Comparison of ENCODE assay signal across 7 cellular contexts in the genomic region with DNA sequence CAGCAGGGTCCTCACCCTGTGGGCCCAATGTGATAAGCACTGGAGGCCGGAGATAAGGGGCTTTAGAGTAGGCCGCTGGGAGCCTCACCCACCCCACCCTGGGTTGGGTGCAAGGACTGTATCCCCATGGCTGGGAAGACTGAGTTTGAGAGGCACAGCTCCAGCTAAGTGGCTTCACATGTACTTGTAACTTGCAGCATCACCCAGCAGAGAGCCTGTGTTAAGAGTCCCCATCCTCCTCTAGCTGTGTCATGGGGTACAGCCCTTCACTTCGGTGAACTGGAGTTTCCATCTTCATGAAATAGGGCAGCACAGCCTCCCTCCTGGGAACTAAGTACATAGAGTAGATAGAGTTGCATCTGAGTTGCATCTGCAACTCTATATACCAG. TPM values are rescaled to one million over a fixed set of nuclear protein-coding genes. Genes with fewer than 3 reads are reported as not detected.
DNase-seq lines count a peak whose midpoint lies in the region; ATAC-seq and TF ChIP-seq lines count a peak whose summit lies in the region.
"Had no signal": no experiment of that assay in that cellular context is flagged by ENCODE, and none has a peak within 500 bp of the region (broad histone marks: within the 10 kb centered on the region; RNA-seq: fewer than 3 reads in every experiment).

No MANE protein-coding gene starts in this region.

- TF ChIP-seq POLR2A in thyroid gland (IDR thresholded peaks at IDR 0.05), result no peak

- H3K4me1 ChIP-seq in heart right ventricle (peaks cover 2 to 41% (median 35%) of the 10 kb centered on the region in 9 donors), upper lobe of right lung (peaks cover 25% of the 10 kb centered on the region), thyroid gland (peaks cover 18 to 22% of the 10 kb centered on the region in 2 donors)

- peak overlapping the region in 6 of 10 donors; percentile 87 to 95 (median 92) for H3K27ac ChIP-seq in heart right ventricle
- no peak overlapping the region for H3K27ac ChIP-seq in upper lobe of right lung
- H3K27ac ChIP-seq in thyroid gland, result peak overlapping the region in 1 of 3 donors; percentile 35

- H3K36me3 ChIP-seq in heart right ventricle (peaks cover 0 to 41% (median 15%) of the 10 kb centered on the region in 9 donors), upper lobe of right lung (peaks cover 18% of the 10 kb centered on the region), thyroid gland (no peaks in the 10 kb centered on the region)

- TF ChIP-seq CTCF in heart right ventricle (IDR thresholded peaks at IDR 0.05), result no peak
- TF ChIP-seq CTCF in fibroblast of villous mesenchyme (IDR thresholded peaks at IDR 0.05; ENCODE audit: insufficient read depth, low read depth, low read length), result no peak
- no peak for TF ChIP-seq CTCF in upper lobe of right lung (IDR thresholded peaks at IDR 0.05)
- TF ChIP-seq CTCF in thyroid gland (IDR thresholded peaks at IDR 0.05), result no peak

- 49 to 60% methylated on average over 3 of the region's 3 CpGs for WGBS in heart right ventricle, 2 donors
- 71 to 87% methylated on average over 1 to 3 of the region's 3 CpGs for WGBS in thyroid gland, 2 donors

- DNase-seq in heart right ventricle (no peak), cardiac septum (ENCODE audit: low spot score) (no peak), fibroblast of villous mesenchyme (ENCODE audit: low read depth) (no peak), upper lobe of right lung (no peak), anterior cingulate cortex (lab: John Stamatoyannopoulos, UW) (no peak), thyroid gland (no peak)
- DNase-seq: DMS79 had no signal

- H3K4me3 ChIP-seq in heart right ventricle (peak overlapping the region in 9 of 10 donors; percentile 69 to 97 (median 92)), fibroblast of villous mesenchyme (ENCODE audit: low read depth, low read length) (peak overlapping the region; percentile 84), upper lobe of right lung (peak overlapping the region; percentile 90), thyroid gland (replicated peaks in 1 of 3) (no peak overlapping the region)

- no peak for ATAC-seq in heart right ventricle
- no peak for ATAC-seq in upper lobe of right lung

- H3K9me3 ChIP-seq in heart right ventricle (no peaks in the 10 kb centered on the region), upper lobe of right lung (no peaks in the 10 kb centered on the region), thyroid gland (no peaks in the 10 kb centered on the region)

- H3K27me3 ChIP-seq in heart right ventricle (peaks cover 0 to 12% (median 0%) of the 10 kb centered on the region in 7 donors), upper lobe of right lung (no peaks in the 10 kb centered on the region), thyroid gland (no peaks in the 10 kb centered on the region)

- intact Hi-C loops in heart right ventricle (cut with DNase I), result loop anchor here in 3 of 10 donors (5.0 to 10.0 kb wide), 2 partner anchors 33 to 96 kb away; no protein-coding TSS in a partner anchor
- intact Hi-C loops in cardiac septum (cut with DNase I), result loop anchor here (5.0 kb wide), 2 partner anchors 37 to 118 kb away; a partner anchor contains a TSS
- intact Hi-C loops in upper lobe of right lung (cut with DNase I), result no loop called here
- intact Hi-C loops in thyroid gland (cut with DNase I), result no loop called here

RNA-seq across cellular contexts. Expression of a gene that starts 1.3 kb away (rescaled TPM):
- total RNA-seq in heart right ventricle (100 to 1,000 TPM; 532 to 789 (median 744) TPM), cardiac septum (595 TPM), fibroblast of villous mesenchyme (222 and 230 TPM in 2 replicates), upper lobe of right lung (123 TPM), thyroid gland (100 to 1,000 TPM; 166 to 496 (median 328) TPM)
- polyA plus RNA-seq in heart right ventricle, result 100 to 1,000 TPM; 235 to 827 TPM

RNA-seq across cellular contexts. Expression of a gene that starts 1.5 kb away (rescaled TPM):
- total RNA-seq in heart right ventricle (1 to 10 TPM in 9 of 10 donors, under 1 TPM in 1; 0.72 to 4.8 (median 2.4) TPM), cardiac septum (0.94 TPM), fibroblast of villous mesenchyme (not detected in 2 replicates), upper lobe of right lung (2.8 TPM), thyroid gland (under 1 TPM in 1 of 4 donors, not detected in 3; 0.67 TPM)
- 1 to 10 TPM; 2.7 to 3.8 TPM for polyA plus RNA-seq in heart right ventricle

RNA-seq across cellular contexts. Expression of a gene that starts 6.0 kb away (rescaled TPM):
- total RNA-seq in heart right ventricle (1 to 10 TPM; 1.9 to 5.7 (median 4.1) TPM), cardiac septum (4.4 TPM), fibroblast of villous mesenchyme (20.0 and 22.9 TPM in 2 replicates), upper lobe of right lung (7.4 TPM), thyroid gland (10 to 100 TPM in 1 of 4 donors, 1 to 10 TPM in 3; 1.5 to 11.8 (median 5.4) TPM)
- 1 to 10 TPM; 3.1 to 6.9 TPM for polyA plus RNA-seq in heart right ventricle

RNA-seq across cellular contexts. Expression of a gene that starts 9.1 kb away (rescaled TPM):
- total RNA-seq in heart right ventricle (100 to 1,000 TPM in 4 of 10 donors, 10 to 100 TPM in 6; 22.4 to 247 (median 70.0) TPM), cardiac septum (97.7 TPM), fibroblast of villous mesenchyme (88.1 and 107 TPM in 2 replicates), upper lobe of right lung (174 TPM), thyroid gland (100 to 1,000 TPM; 111 to 393 (median 220) TPM)
- polyA plus RNA-seq in heart right ventricle, result 10 to 100 TPM; 41.2 to 65.4 TPM

RNA-seq across cellular contexts. Expression of a gene that starts 25.0 kb away (rescaled TPM):
- total RNA-seq in heart right ventricle (10 to 100 TPM; 47.8 to 79.3 (median 57.8) TPM), cardiac septum (101 TPM), fibroblast of villous mesenchyme (12.2 and 15.1 TPM in 2 replicates), upper lobe of right lung (65.3 TPM), thyroid gland (100 to 1,000 TPM; 128 to 145 (median 136) TPM)
- 100 to 1,000 TPM in 1 of 2 donors, 10 to 100 TPM in 1; 29.7 to 173 TPM for polyA plus RNA-seq in heart right ventricle

Comparison
In these comparisons a context has a peak if more than half of its experiments do, and no peak if none do; other contexts are left out.
1. H3K4me3 ChIP-seq: peak in heart right ventricle (9 of 10), fibroblast of villous mesenchyme (single experiment) and upper lobe of right lung (single experiment); none in thyroid gland (0 of 3).